In genomic region chr19:3375221-3376088, GRCh38 we compare ENCODE assay signal across 9 cellular contexts. TPM values are rescaled to one million over a fixed set of nuclear protein-coding genes. Genes with fewer than 3 reads are reported as not detected.
DNase-seq lines count a peak whose midpoint lies in the region; ATAC-seq and TF ChIP-seq lines count a peak whose summit lies in the region.
"Had no signal": no experiment of that assay in that cellular context is flagged by ENCODE, and none has a peak within 500 bp of the region (broad histone marks: within the 10 kb centered on the region; RNA-seq: fewer than 3 reads in every experiment).

No MANE protein-coding gene starts in this region.

- no TSS peak for BruUV-seq in mammary epithelial cell (replicated peaks; lab: Mats Ljungman, UMichigan)

- peak overlapping the region; percentile 24 for H3K27ac ChIP-seq in CD8-positive, alpha-beta memory T cell (ENCODE audit: low read depth, low read length)
- H3K27ac ChIP-seq in mammary epithelial cell (ENCODE audit: insufficient read depth, low read depth, low read length) (no peak overlapping the region), psoas muscle (peak overlapping the region; percentile 93)
- H3K27ac ChIP-seq: epithelial cell of prostate had no signal

- H3K4me3 Mint-ChIP-seq in CD8-positive, alpha-beta memory T cell: no peak overlapping the region

- no peak overlapping the region for H3K9ac ChIP-seq in mammary epithelial cell (ENCODE audit: insufficient read depth, low read length)

- in situ Hi-C loops in mammary epithelial cell (cut with MboI; ENCODE audit: low sequenced_read_pairs in 2 of 2): no loop called here

- H3K36me3 ChIP-seq in CD8-positive, alpha-beta memory T cell (ENCODE audit: insufficient read depth, low read length): no peaks in the 10 kb centered on the region
- no peaks in the 10 kb centered on the region for H3K36me3 ChIP-seq in mammary epithelial cell (ENCODE audit: insufficient read depth, low read length)
- H3K36me3 ChIP-seq in psoas muscle (ENCODE audit: insufficient read depth in 1 of 2, low read depth in 1 of 2): no peaks in the 10 kb centered on the region

- no peaks in the 10 kb centered on the region for H4K20me1 ChIP-seq in mammary epithelial cell (ENCODE audit: insufficient read depth, low read length)

- H3K27me3 Mint-ChIP-seq in CD8-positive, alpha-beta memory T cell: no peaks in the 10 kb centered on the region

- ATAC-seq in psoas muscle: peak; percentile 81 to 86 (median 83)
- ATAC-seq in HG02588 (IDR thresholded peaks at IDR 0.05; ENCODE audit: unreplicated experiment): no peak
- no peak for ATAC-seq in GM19035 (IDR thresholded peaks at IDR 0.05; ENCODE audit: unreplicated experiment)

- WGBS in mammary epithelial cell (ENCODE audit: low coverage, missing lambda C conversion rate): 26% methylated on average over 14 of the region's 32 CpGs
- 6 to 10% (median 9%) methylated on average over 28 to 32 of the region's 32 CpGs for WGBS in psoas muscle, 3 donors

- H2AFZ ChIP-seq in mammary epithelial cell (ENCODE audit: low read depth, low read length): no peak overlapping the region

- no peaks in the 10 kb centered on the region for H3K4me1 ChIP-seq in CD8-positive, alpha-beta memory T cell (ENCODE audit: insufficient read depth, low read length)
- H3K4me1 ChIP-seq in mammary epithelial cell (ENCODE audit: insufficient read depth, low read length) (peaks cover 16% of the 10 kb centered on the region), psoas muscle (peaks cover 46% of the 10 kb centered on the region)

- CTCF ChIA-PET in CD8-positive, alpha-beta memory T cell (lab: Charles Lee): interaction anchor here (0.5 to 1.4 kb wide), 4 partner anchors 10 to 109 kb away, joined by 3 to 4 read pairs (median 4); no protein-coding TSS in a partner anchor
- CTCF ChIA-PET in mammary epithelial cell (lab: Charles Lee; ENCODE audit: low non-redundant PET): no interaction called here

- no peak overlapping the region for H3K27ac Mint-ChIP-seq in CD8-positive, alpha-beta memory T cell

- no peaks in the 10 kb centered on the region for H3K27me3 ChIP-seq in CD8-positive, alpha-beta memory T cell (ENCODE audit: insufficient read depth, low read length, poor library complexity, severe bottlenecking)
- H3K27me3 ChIP-seq in mammary epithelial cell (ENCODE audit: insufficient read depth, low read length) (no peaks in the 10 kb centered on the region), psoas muscle (ENCODE audit: insufficient read depth in 3 of 3, low read length in 2 of 3) (no peaks in the 10 kb centered on the region)

- H3K9me3 ChIP-seq in CD8-positive, alpha-beta memory T cell (ENCODE audit: low read length): no peaks in the 10 kb centered on the region
- H3K9me3 ChIP-seq in mammary epithelial cell (replicated peaks; ENCODE audit: insufficient read depth, low read length) (no peaks in the 10 kb centered on the region), psoas muscle (no peaks in the 10 kb centered on the region)

- peak overlapping the region; percentile 70 for H3K4me2 ChIP-seq in mammary epithelial cell (ENCODE audit: insufficient read depth, low read depth, low read length)

- peaks cover 93% of the 10 kb centered on the region for H3K79me2 ChIP-seq in mammary epithelial cell (ENCODE audit: insufficient read depth, low read length)

- DNase-seq in CD8-positive, alpha-beta memory T cell: no peak
- DNase-seq in mammary epithelial cell (no peak), hepatic stellate cell (ENCODE audit: low spot score) (peak; percentile 75), psoas muscle (peak; percentile 97 to 99), NCI-H146 treated with DMSO at 0.1 percent for 48 hours (lab: John Stamatoyannopoulos, UW; ENCODE audit: unreplicated experiment) (no peak)
- no peak for DNase-seq in activated CD4-positive, alpha-beta T cell treated with anti-CD3 and anti-CD28 coated beads for 48 hours

- peaks cover 0 to 1% (median 0%) of the 10 kb centered on the region in 3 donors for H3K36me3 Mint-ChIP-seq in CD8-positive, alpha-beta memory T cell

- H3K4me1 Mint-ChIP-seq in CD8-positive, alpha-beta memory T cell: peaks cover 0 to 9% (median 4%) of the 10 kb centered on the region in 3 donors

- no peaks in the 10 kb centered on the region for H3K9me3 Mint-ChIP-seq in CD8-positive, alpha-beta memory T cell

- dilution Hi-C loops in mammary epithelial cell (cut with HindIII; ENCODE audit: low sequenced_read_pairs): no loop called here

- POLR2A ChIA-PET in CD8-positive, alpha-beta memory T cell (lab: Charles Lee): no interaction called here

- no peak for TF ChIP-seq CTCF in mammary epithelial cell (conservative IDR thresholded peaks at IDR 0.05 in 1 of 2, IDR thresholded peaks at IDR 0.05 in 1 of 2; ENCODE audit: extremely low read depth in 1 of 2, insufficient read depth in 1 of 2, low read depth in 1 of 2, low read length in 2 of 2)
- TF ChIP-seq CTCF in psoas muscle (IDR thresholded peaks at IDR 0.05): no peak

- H3K4me3 ChIP-seq in CD8-positive, alpha-beta memory T cell (ENCODE audit: low read length): no peak overlapping the region
- H3K4me3 ChIP-seq in mammary epithelial cell (replicated peaks in 1 of 3; ENCODE audit: insufficient read depth in 1 of 3, low read depth in 2 of 3, low read length in 3 of 3): no peak overlapping the region
- peak overlapping the region; percentile 41 for H3K4me3 ChIP-seq in psoas muscle

- intact Hi-C loops in mammary epithelial cell (cut with micrococcal nuclease): no loop called here
- intact Hi-C loops in psoas muscle (cut with DNase I): no loop called here

RNA-seq across cellular contexts. Expression of gene NFIC, which starts 9.1 kb away (rescaled TPM):
- total RNA-seq in CD8-positive, alpha-beta memory T cell: 10 to 100 TPM; 16.1 to 19.4 TPM
- polyA plus RNA-seq in CD8-positive, alpha-beta memory T cell: 17.8 TPM
- 10 to 100 TPM; 43.7 to 77.5 TPM for total RNA-seq in mammary epithelial cell
- 8.9 TPM for polyA plus RNA-seq in mammary epithelial cell
- 43.2 TPM for polyA minus RNA-seq in mammary epithelial cell
- total RNA-seq in psoas muscle: 100 to 1,000 TPM; 209 to 439 (median 325) TPM
- polyA plus RNA-seq in psoas muscle: 100 to 1,000 TPM in 2 of 3 donors, 10 to 100 TPM in 1; 100.0 to 270 (median 165) TPM

Comparison
In these comparisons a context has a peak if more than half of its experiments do, and no peak if none do; other contexts are left out.
1. DNase-seq: peak in hepatic stellate cell (single experiment) and psoas muscle (2 of 2); none in CD8-positive, alpha-beta memory T cell (0 of 5), mammary epithelial cell (single experiment), activated CD4-positive, alpha-beta T cell treated with anti-CD3 and anti-CD28 coated beads for 48 hours (single experiment) and NCI-H146 treated with DMSO at 0.1 percent for 48 hours (single experiment).
2. ATAC-seq: peak in psoas muscle (4 of 4); none in HG02588 (single experiment) and GM19035 (single experiment).